Comparison of ENCODE assay signal across 1 cellular context in genomic region chr6:13488015-13488895, GRCh38.
TF ChIP-seq lines count a peak whose summit lies in the region.

No MANE protein-coding gene starts in this region.

TF ChIP-seq in WTC11, 78 proteins besides CTCF, POLR2A, EP300 and RAD21 (continued from another document and continues in another):
- TF ChIP-seq ZNF532 (CRISPR knock-in tag; IDR thresholded peaks at IDR 0.05; ENCODE audit: borderline replicate concordance) (no peak), ZNF671 (CRISPR knock-in tag; IDR thresholded peaks at IDR 0.05) (no peak), GRHL2 (CRISPR knock-in tag; IDR thresholded peaks at IDR 0.05; ENCODE audit: insufficient replicate concordance, severe bottlenecking) (no peak), HMGA2 (CRISPR knock-in tag; IDR thresholded peaks at IDR 0.05) (no peak), ESRRA (CRISPR knock-in tag; IDR thresholded peaks at IDR 0.05; ENCODE audit: borderline replicate concordance) (no peak), PRRX2 (CRISPR knock-in tag; IDR thresholded peaks at IDR 0.05) (no peak), FOXJ3 (CRISPR knock-in tag; IDR thresholded peaks at IDR 0.05; ENCODE audit: borderline replicate concordance) (no peak), E2F5 (CRISPR knock-in tag; IDR thresholded peaks at IDR 0.05) (peak; percentile 69; the same call in 1 of the 2 replicates), ELF4 (CRISPR knock-in tag; IDR thresholded peaks at IDR 0.05; ENCODE audit: low read depth) (no peak), CREB1 (CRISPR knock-in tag; IDR thresholded peaks at IDR 0.05) (peak; percentile 88), ZNF416 (CRISPR knock-in tag; IDR thresholded peaks at IDR 0.05) (no peak), FOXK1 (CRISPR knock-in tag; IDR thresholded peaks at IDR 0.05) (peak; percentile 67; the same call in 1 of the 2 replicates), HMGXB4 (CRISPR knock-in tag; IDR thresholded peaks at IDR 0.05) (no peak), AFF4 (CRISPR knock-in tag; IDR thresholded peaks at IDR 0.05; ENCODE audit: borderline replicate concordance) (no peak), NR2C2 (CRISPR knock-in tag; IDR thresholded peaks at IDR 0.05) (no peak), FOXP1 (CRISPR knock-in tag; IDR thresholded peaks at IDR 0.05; ENCODE audit: borderline replicate concordance) (peak; percentile 80; the same call in 1 of the 2 replicates), GABPB1 (CRISPR knock-in tag; IDR thresholded peaks at IDR 0.05) (no peak), AR (CRISPR knock-in tag; IDR thresholded peaks at IDR 0.05) (no peak), ZNF317 (CRISPR knock-in tag; IDR thresholded peaks at IDR 0.05; ENCODE audit: borderline replicate concordance, low read depth) (0 out of 2 replicates have a peak, but pooled peaks have one; percentile 21), SMAD3 (CRISPR knock-in tag; IDR thresholded peaks at IDR 0.05; ENCODE audit: borderline replicate concordance) (no peak), KAT7 (CRISPR knock-in tag; IDR thresholded peaks at IDR 0.05; ENCODE audit: borderline replicate concordance) (no peak), TEAD4 (CRISPR knock-in tag; IDR thresholded peaks at IDR 0.05) (no peak), CBFB (CRISPR knock-in tag; IDR thresholded peaks at IDR 0.05; ENCODE audit: low read depth) (no peak)
- TF ChIP-seq, protein P1, sequence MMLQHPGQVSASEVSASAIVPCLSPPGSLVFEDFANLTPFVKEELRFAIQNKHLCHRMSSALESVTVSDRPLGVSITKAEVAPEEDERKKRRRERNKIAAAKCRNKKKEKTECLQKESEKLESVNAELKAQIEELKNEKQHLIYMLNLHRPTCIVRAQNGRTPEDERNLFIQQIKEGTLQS (CRISPR knock-in tag; conservative IDR thresholded peaks at IDR 0.05) = no peak
- TF ChIP-seq, protein P2, sequence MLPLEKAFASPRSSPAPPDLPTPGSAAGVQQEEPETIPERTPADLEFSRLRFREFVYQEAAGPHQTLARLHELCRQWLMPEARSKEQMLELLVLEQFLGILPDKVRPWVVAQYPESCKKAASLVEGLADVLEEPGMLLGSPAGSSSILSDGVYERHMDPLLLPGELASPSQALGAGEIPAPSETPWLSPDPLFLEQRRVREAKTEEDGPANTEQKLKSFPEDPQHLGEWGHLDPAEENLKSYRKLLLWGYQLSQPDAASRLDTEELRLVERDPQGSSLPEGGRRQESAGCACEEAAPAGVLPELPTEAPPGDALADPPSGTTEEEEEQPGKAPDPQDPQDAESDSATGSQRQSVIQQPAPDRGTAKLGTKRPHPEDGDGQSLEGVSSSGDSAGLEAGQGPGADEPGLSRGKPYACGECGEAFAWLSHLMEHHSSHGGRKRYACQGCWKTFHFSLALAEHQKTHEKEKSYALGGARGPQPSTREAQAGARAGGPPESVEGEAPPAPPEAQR (CRISPR knock-in tag; IDR thresholded peaks at IDR 0.05) = no peak
- TF ChIP-seq, protein P3, sequence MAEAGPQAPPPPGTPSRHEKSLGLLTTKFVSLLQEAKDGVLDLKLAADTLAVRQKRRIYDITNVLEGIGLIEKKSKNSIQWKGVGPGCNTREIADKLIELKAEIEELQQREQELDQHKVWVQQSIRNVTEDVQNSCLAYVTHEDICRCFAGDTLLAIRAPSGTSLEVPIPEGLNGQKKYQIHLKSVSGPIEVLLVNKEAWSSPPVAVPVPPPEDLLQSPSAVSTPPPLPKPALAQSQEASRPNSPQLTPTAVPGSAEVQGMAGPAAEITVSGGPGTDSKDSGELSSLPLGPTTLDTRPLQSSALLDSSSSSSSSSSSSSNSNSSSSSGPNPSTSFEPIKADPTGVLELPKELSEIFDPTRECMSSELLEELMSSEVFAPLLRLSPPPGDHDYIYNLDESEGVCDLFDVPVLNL (CRISPR knock-in tag; IDR thresholded peaks at IDR 0.05; ENCODE audit: borderline replicate concordance, low read depth) = no peak
- TF ChIP-seq, protein P4, sequence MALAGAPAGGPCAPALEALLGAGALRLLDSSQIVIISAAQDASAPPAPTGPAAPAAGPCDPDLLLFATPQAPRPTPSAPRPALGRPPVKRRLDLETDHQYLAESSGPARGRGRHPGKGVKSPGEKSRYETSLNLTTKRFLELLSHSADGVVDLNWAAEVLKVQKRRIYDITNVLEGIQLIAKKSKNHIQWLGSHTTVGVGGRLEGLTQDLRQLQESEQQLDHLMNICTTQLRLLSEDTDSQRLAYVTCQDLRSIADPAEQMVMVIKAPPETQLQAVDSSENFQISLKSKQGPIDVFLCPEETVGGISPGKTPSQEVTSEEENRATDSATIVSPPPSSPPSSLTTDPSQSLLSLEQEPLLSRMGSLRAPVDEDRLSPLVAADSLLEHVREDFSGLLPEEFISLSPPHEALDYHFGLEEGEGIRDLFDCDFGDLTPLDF (CRISPR knock-in tag; IDR thresholded peaks at IDR 0.05) = no peak
- TF ChIP-seq, protein P5, sequence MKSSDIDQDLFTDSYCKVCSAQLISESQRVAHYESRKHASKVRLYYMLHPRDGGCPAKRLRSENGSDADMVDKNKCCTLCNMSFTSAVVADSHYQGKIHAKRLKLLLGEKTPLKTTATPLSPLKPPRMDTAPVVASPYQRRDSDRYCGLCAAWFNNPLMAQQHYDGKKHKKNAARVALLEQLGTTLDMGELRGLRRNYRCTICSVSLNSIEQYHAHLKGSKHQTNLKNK (CRISPR knock-in tag; IDR thresholded peaks at IDR 0.05) = no peak
- TF ChIP-seq, protein P6, sequence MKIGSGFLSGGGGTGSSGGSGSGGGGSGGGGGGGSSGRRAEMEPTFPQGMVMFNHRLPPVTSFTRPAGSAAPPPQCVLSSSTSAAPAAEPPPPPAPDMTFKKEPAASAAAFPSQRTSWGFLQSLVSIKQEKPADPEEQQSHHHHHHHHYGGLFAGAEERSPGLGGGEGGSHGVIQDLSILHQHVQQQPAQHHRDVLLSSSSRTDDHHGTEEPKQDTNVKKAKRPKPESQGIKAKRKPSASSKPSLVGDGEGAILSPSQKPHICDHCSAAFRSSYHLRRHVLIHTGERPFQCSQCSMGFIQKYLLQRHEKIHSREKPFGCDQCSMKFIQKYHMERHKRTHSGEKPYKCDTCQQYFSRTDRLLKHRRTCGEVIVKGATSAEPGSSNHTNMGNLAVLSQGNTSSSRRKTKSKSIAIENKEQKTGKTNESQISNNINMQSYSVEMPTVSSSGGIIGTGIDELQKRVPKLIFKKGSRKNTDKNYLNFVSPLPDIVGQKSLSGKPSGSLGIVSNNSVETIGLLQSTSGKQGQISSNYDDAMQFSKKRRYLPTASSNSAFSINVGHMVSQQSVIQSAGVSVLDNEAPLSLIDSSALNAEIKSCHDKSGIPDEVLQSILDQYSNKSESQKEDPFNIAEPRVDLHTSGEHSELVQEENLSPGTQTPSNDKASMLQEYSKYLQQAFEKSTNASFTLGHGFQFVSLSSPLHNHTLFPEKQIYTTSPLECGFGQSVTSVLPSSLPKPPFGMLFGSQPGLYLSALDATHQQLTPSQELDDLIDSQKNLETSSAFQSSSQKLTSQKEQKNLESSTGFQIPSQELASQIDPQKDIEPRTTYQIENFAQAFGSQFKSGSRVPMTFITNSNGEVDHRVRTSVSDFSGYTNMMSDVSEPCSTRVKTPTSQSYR (CRISPR knock-in tag; IDR thresholded peaks at IDR 0.05) = 0 out of 2 replicates have a peak, but pooled peaks have one; percentile 31
- TF ChIP-seq, protein P7, sequence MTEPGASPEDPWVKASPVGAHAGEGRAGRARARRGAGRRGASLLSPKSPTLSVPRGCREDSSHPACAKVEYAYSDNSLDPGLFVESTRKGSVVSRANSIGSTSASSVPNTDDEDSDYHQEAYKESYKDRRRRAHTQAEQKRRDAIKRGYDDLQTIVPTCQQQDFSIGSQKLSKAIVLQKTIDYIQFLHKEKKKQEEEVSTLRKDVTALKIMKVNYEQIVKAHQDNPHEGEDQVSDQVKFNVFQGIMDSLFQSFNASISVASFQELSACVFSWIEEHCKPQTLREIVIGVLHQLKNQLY (CRISPR knock-in tag; IDR thresholded peaks at IDR 0.05) = no peak
- TF ChIP-seq, protein P8, sequence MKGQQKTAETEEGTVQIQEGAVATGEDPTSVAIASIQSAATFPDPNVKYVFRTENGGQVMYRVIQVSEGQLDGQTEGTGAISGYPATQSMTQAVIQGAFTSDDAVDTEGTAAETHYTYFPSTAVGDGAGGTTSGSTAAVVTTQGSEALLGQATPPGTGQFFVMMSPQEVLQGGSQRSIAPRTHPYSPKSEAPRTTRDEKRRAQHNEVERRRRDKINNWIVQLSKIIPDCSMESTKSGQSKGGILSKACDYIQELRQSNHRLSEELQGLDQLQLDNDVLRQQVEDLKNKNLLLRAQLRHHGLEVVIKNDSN (CRISPR knock-in tag; IDR thresholded peaks at IDR 0.05) = peak; percentile 53
